8 cellular contexts compared by ENCODE assay signal in genomic region chr11:108496643-108497256, GRCh38. TPM values are rescaled to one million over a fixed set of nuclear protein-coding genes. Genes with fewer than 3 reads are reported as not detected.
DNase-seq lines count a peak whose midpoint lies in the region; ATAC-seq, FAIRE-seq and TF ChIP-seq lines count a peak whose summit lies in the region.

No MANE protein-coding gene starts in this region.

- DNase-seq in right atrium auricular region (ENCODE audit: low spot score) (no peak), Right ventricle myocardium inferior (ENCODE audit: missing footprints) (no peak), GM12878 (ENCODE audit: low read depth, low spot score) (no peak), lung (ENCODE audit: low spot score) (no peak), vagina (ENCODE audit: extremely low spot score in 2 of 2) (no peak), NCI-H128 (lab: John Stamatoyannopoulos, UW; ENCODE audit: unreplicated experiment) (no peak), NCI-H2029 treated with DMSO at 0.1 percent for 48 hours (lab: John Stamatoyannopoulos, UW) (no peak)

- peak overlapping the region; percentile 97 for H3K9ac ChIP-seq in GM12878 (ENCODE audit: control insufficient read depth, insufficient read depth, low read length)

- POLR2A ChIA-PET in GM12878 (lab: Charles Lee), result interaction anchor here (1.2 kb wide), 1 partner anchor 23 kb away, joined by 4 read pairs; no protein-coding TSS in a partner anchor

- 93% methylated on average over 7 of the region's 7 CpGs for WGBS in GM12878 (ENCODE audit: insufficient coverage, insufficient replicate concordance, low lambda C conversion rate, missing lambda C conversion rate)
- WGBS in lung, 2 donors, result 92 to 96% methylated on average over 7 of the region's 7 CpGs

- CTCF ChIA-PET in GM12878 (lab: Yijun Ruan, JAX), result interaction anchor here (0.6 to 1.3 kb wide), 2 partner anchors 149 to 265 kb away, joined by 4 to 6 read pairs; no protein-coding TSS in a partner anchor

- TF ChIP-seq EP300 in GM12878 (IDR thresholded peaks at IDR 0.05; ENCODE audit: borderline replicate concordance in 1 of 2, control insufficient read depth in 1 of 2, low read depth in 2 of 2, low read length in 2 of 2), result no peak

- intact Hi-C loops in Right ventricle myocardium inferior (cut with DNase I), result loop anchor here (1.0 to 10.0 kb wide), 2 partner anchors 29 to 148 kb away; partner anchors contain the start of gene C11orf65
- intact Hi-C loops in GM12878 (cut with micrococcal nuclease; ENCODE audit: unreplicated experiment), result loop anchor here (2.0 to 10.0 kb wide), 4 partner anchors 30 to 272 kb away; partner anchors contain the start of genes ATM, C11orf65, EXPH5 and NPAT
- intact Hi-C loops in vagina (cut with DNase I), result no loop called here

- TF ChIP-seq POLR2A in GM12878 (IDR thresholded peaks at IDR 0.05; ENCODE audit: low read depth, low read length) (no peak), vagina (IDR thresholded peaks at IDR 0.05) (no peak)

- RAD21 ChIA-PET in GM12878 (lab: Charles Lee; ENCODE audit: unreplicated experiment), result interaction anchor here (1.1 to 2.3 kb wide), 4 partner anchors 62 to 275 kb away, joined by 3 to 12 read pairs (median 8); partner anchors contain the start of genes ATM and NPAT

- SMC1A ChIA-PET in GM12878 (lab: Charles Lee; ENCODE audit: uncharacterized antibody, unreplicated experiment), result interaction anchor here (1.2 to 2.0 kb wide), 6 partner anchors 61 to 238 kb away, joined by 3 to 10 read pairs (median 4); no protein-coding TSS in a partner anchor

- TF ChIP-seq CTCF in right atrium auricular region (IDR thresholded peaks at IDR 0.05), result no peak
- no peak for TF ChIP-seq CTCF in GM12878 (IDR thresholded peaks at IDR 0.05 in 2 of 3, conservative IDR thresholded peaks at IDR 0.05 in 1 of 3; ENCODE audit: control insufficient read depth in 2 of 3, extremely low read depth in 1 of 3, insufficient read depth in 1 of 3, low read depth in 3 of 3, low read length in 3 of 3)
- no peak for TF ChIP-seq CTCF in lung (IDR thresholded peaks at IDR 0.05; ENCODE audit: control extremely low read depth, extremely low read depth)
- no peak for TF ChIP-seq CTCF in vagina (IDR thresholded peaks at IDR 0.05)

- H4K20me1 ChIP-seq in GM12878 (ENCODE audit: control insufficient read depth, insufficient read depth), result no peaks in the 10 kb centered on the region

- H3K4me3 ChIP-seq in right atrium auricular region (peak overlapping the region; percentile 51 to 76), GM12878 (peak overlapping the region; percentile 65), lung (no peak overlapping the region), vagina (peak overlapping the region; percentile 59 to 92)

- no peaks in the 10 kb centered on the region for H3K27me3 ChIP-seq in right atrium auricular region
- no peaks in the 10 kb centered on the region for H3K27me3 ChIP-seq in GM12878 (replicated peaks in 1 of 2; ENCODE audit: control insufficient read depth in 2 of 2, insufficient read depth in 2 of 2, low read length in 1 of 2)
- H3K27me3 ChIP-seq in lung (ENCODE audit: control insufficient read depth, insufficient read depth), result no peaks in the 10 kb centered on the region
- H3K27me3 ChIP-seq in vagina, result no peaks in the 10 kb centered on the region

- ATAC-seq in Right ventricle myocardium inferior, result no peak
- ATAC-seq in GM12878, result peak; percentile 9
- ATAC-seq in lung (ENCODE audit: insufficient read depth, low FRiP score), result no peak
- no peak for ATAC-seq in GM21619 (IDR thresholded peaks at IDR 0.05; ENCODE audit: unreplicated experiment)

- peak overlapping the region; percentile 79 for H2AFZ ChIP-seq in GM12878 (ENCODE audit: control insufficient read depth, low read depth, low read length)

- H3K9me3 ChIP-seq in right atrium auricular region, result no peaks in the 10 kb centered on the region
- no peaks in the 10 kb centered on the region for H3K9me3 ChIP-seq in GM12878 (replicated peaks; ENCODE audit: control insufficient read depth, insufficient read depth, low read length)
- H3K9me3 ChIP-seq in lung (ENCODE audit: control insufficient read depth in 2 of 2, insufficient read depth in 1 of 2, low read length in 1 of 2), result no peaks in the 10 kb centered on the region
- H3K9me3 ChIP-seq in vagina, result no peaks in the 10 kb centered on the region

- no TSS peak for BruUV-seq in GM12878 (replicated peaks; lab: Mats Ljungman, UMichigan)

- H3K36me3 ChIP-seq in right atrium auricular region (no peaks in the 10 kb centered on the region), GM12878 (ENCODE audit: control insufficient read depth in 2 of 2, insufficient read depth in 2 of 2, low read length in 1 of 2) (no peaks in the 10 kb centered on the region), lung (ENCODE audit: control insufficient read depth in 2 of 2, insufficient read depth in 2 of 2, low read length in 2 of 2) (no peaks in the 10 kb centered on the region), vagina (no peaks in the 10 kb centered on the region)

- peak overlapping the region; percentile 94 for H3K4me2 ChIP-seq in GM12878 (ENCODE audit: control insufficient read depth, insufficient read depth)

- peaks cover 12% of the 10 kb centered on the region for H3K79me2 ChIP-seq in GM12878 (ENCODE audit: control insufficient read depth, insufficient read depth, low read length)

- TF ChIP-seq RAD21 in GM12878 (IDR thresholded peaks at IDR 0.05; ENCODE audit: insufficient read depth, low read depth, low read length), result no peak

- FAIRE-seq in GM12878 (lab: Jason Lieb, UNC), result no peak

- in situ Hi-C loops in GM12878 (cut with MboI), result no loop called here

- peaks cover 0 to 10% of the 10 kb centered on the region in 2 donors for H3K4me1 ChIP-seq in right atrium auricular region
- H3K4me1 ChIP-seq in GM12878 (ENCODE audit: control insufficient read depth, insufficient read depth, low read length), result no peaks in the 10 kb centered on the region
- peaks cover 0 to 3% of the 10 kb centered on the region in 2 donors for H3K4me1 ChIP-seq in lung (ENCODE audit: control insufficient read depth in 2 of 2, insufficient read depth in 2 of 2, low read length in 2 of 2)
- peaks cover 41% of the 10 kb centered on the region for H3K4me1 ChIP-seq in vagina

- H3K27ac ChIP-seq in right atrium auricular region (peak overlapping the region; percentile 92), GM12878 (ENCODE audit: control insufficient read depth, insufficient read depth) (peak overlapping the region; percentile 66), lung (ENCODE audit: low read depth in 1 of 2, low read length in 1 of 2) (peak overlapping the region; percentile 98 to 99), vagina (peak overlapping the region; percentile 98)

RNA-seq across cellular contexts. Expression of gene POGLUT3, which starts 1.4 kb away (rescaled TPM):
- total RNA-seq in right atrium auricular region (10 to 100 TPM; 10.2 to 13.2 TPM), Right ventricle myocardium inferior (13.0 TPM), GM12878 (2014; rRNA removed) (11.8 and 15.2 TPM in 2 replicates), GM12878 (2014; rRNA removed; fragmentation: Illumina TruSeq; extraction: Trizol) (15.9 and 16.0 TPM in 2 replicates), GM12878 (2021) (11.3 and 12.4 TPM in 2 replicates), lung (10 to 100 TPM; 27.8 to 31.8 TPM), vagina (24.8 TPM)
- total RNA-seq in GM12878 (2013; cell fraction: nucleolus; rRNA removed), result 13.6 and 14.3 TPM in 2 replicates
- polyA plus RNA-seq in GM12878 (2011; ENCODE audit: low read depth), result 8.3 TPM
- polyA plus RNA-seq in GM12878 (2011; rRNA removed) (21.5 and 27.4 TPM in 2 replicates), GM12878 (2014; fragmentation: Illumina TruSeq; extraction: Trizol) (18.3 and 24.0 TPM in 2 replicates), GM12878 (2014; fragmentation: Nextera tagmentation; extraction: Ambion mirVana) (1 to 10 TPM; 3.7 to 5.4 TPM), GM12878 (2014; rRNA removed) (11.7 and 13.6 TPM in 2 replicates), GM12878 (2016; fragmentation: Nextera tagmentation; extraction: Ambion mirVana) (10 to 100 TPM; 12.8 to 13.0 TPM), lung (10 to 100 TPM in 1 of 2 donors, 1 to 10 TPM in 1; 9.9 to 10.3 TPM)
- polyA plus RNA-seq in GM12878 (2011; cell fraction: cytosol; rRNA removed), result 10.1 and 10.3 TPM in 2 replicates
- polyA plus RNA-seq in GM12878 (2011; cell fraction: nucleus; rRNA removed), result 6.2 and 6.6 TPM in 2 replicates
- polyA plus RNA-seq in GM12878 (2012), result 5.4 and 7.4 TPM in 2 replicates
- polyA minus RNA-seq in GM12878 (2011; rRNA and poly(A)+ RNA removed), result 13.3 and 19.6 TPM in 2 replicates
- 8.2 and 12.9 TPM in 2 replicates for polyA minus RNA-seq in GM12878 (2011; cell fraction: cytosol; rRNA and poly(A)+ RNA removed)
- 2.8 and 3.9 TPM in 2 replicates for polyA minus RNA-seq in GM12878 (2011; cell fraction: nucleus; rRNA and poly(A)+ RNA removed)

RNA-seq across cellular contexts. Expression of gene C11orf65, which starts 29.4 kb away (rescaled TPM):
- total RNA-seq in right atrium auricular region (1 to 10 TPM in 1 of 2 donors, under 1 TPM in 1; 0.28 to 2.7 TPM), Right ventricle myocardium inferior (0.43 TPM), GM12878 (2014; rRNA removed) (0.90 and 1.5 TPM in 2 replicates), GM12878 (2014; rRNA removed; fragmentation: Illumina TruSeq; extraction: Trizol) (2.0 and 3.1 TPM in 2 replicates), GM12878 (2021) (0.21 and 0.87 TPM in 2 replicates), lung (1 to 10 TPM in 1 of 2 donors, under 1 TPM in 1; 0.49 to 3.3 TPM), vagina (0.25 TPM)
- 4.6 and 5.0 TPM in 2 replicates for total RNA-seq in GM12878 (2013; cell fraction: nucleolus; rRNA removed)
- 0.63 TPM for polyA plus RNA-seq in GM12878 (2011; ENCODE audit: low read depth)
- polyA plus RNA-seq in GM12878 (2011; rRNA removed) (1.3 and 2.6 TPM in 2 replicates), GM12878 (2014; fragmentation: Illumina TruSeq; extraction: Trizol) (0.71 and 0.81 TPM in 2 replicates), GM12878 (2014; fragmentation: Nextera tagmentation; extraction: Ambion mirVana) (1 to 10 TPM; 1.4 to 1.5 TPM), GM12878 (2014; rRNA removed) (0.93 and 1.1 TPM in 2 replicates), GM12878 (2016; fragmentation: Nextera tagmentation; extraction: Ambion mirVana) (1 to 10 TPM; 1.2 TPM), lung (under 1 TPM; 0.33 to 0.49 TPM)
- 0.33 TPM in 2 replicates for polyA plus RNA-seq in GM12878 (2011; cell fraction: cytosol; rRNA removed)
- 0.31 and 0.73 TPM in 2 replicates for polyA plus RNA-seq in GM12878 (2011; cell fraction: nucleus; rRNA removed)
- 1.3 and 1.5 TPM in 2 replicates for polyA plus RNA-seq in GM12878 (2012)
- polyA minus RNA-seq in GM12878 (2011; rRNA and poly(A)+ RNA removed), result 0.51 and 0.72 TPM in 2 replicates
- polyA minus RNA-seq in GM12878 (2011; cell fraction: cytosol; rRNA and poly(A)+ RNA removed), result 1.1 TPM in 1 of 2 replicates, not detected in the other
- polyA minus RNA-seq in GM12878 (2011; cell fraction: nucleus; rRNA and poly(A)+ RNA removed), result 0.73 and 0.86 TPM in 2 replicates
